ENCODE assay signal across 8 cellular contexts in the genomic region with DNA sequence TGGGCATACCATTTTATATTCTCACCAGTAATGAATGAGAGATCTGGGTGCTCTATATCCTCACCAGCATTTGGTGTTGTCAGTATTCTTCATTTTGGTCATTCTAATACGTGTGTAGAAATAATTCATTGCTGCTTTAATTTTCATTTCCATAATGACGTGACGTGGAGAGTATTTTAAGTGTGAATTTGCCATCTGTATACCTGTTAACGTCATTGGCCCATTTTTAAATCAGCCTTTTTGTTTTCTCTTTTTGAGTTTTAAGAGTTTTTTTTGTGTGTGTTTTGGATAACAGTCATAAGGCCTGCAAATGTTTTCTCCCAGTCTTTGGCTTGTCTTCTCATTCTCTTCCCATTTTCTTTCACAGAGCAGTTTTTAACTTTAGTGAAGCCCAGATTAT.
"Had no signal": no experiment of that assay in that cellular context is flagged by ENCODE, and none has a peak within 500 bp of the region (broad histone marks: within the 10 kb centered on the region; RNA-seq: fewer than 3 reads in every experiment).

No MANE protein-coding gene starts in this region.

- H3K9me3 ChIP-seq: HAP-1 had no signal

- DNase-seq: GM23248, H7, HFFc6, IMR-90, KG1 had no signal

- H3K4me3 Mint-ChIP-seq: HFFc6 had no signal

- H3K4me3 ChIP-seq: GM23248, HAP-1, K562 had no signal

- H2AFZ ChIP-seq: GM23248 had no signal

- H3K9me3 Mint-ChIP-seq: HFFc6 had no signal

- FAIRE-seq: K562 had no signal

- H3K36me3 ChIP-seq: HAP-1 had no signal

- H3K27ac ChIP-seq: GM23248, HL-60 had no signal

- H3K27ac Mint-ChIP-seq: HFFc6 had no signal
